In genomic region chr1:62687421-62687902, GRCh38 we compare ENCODE assay signal across 8 cellular contexts. TPM values are rescaled to one million over a fixed set of nuclear protein-coding genes. Genes with fewer than 3 reads are reported as not detected.
DNase-seq lines count a peak whose midpoint lies in the region; ATAC-seq and TF ChIP-seq lines count a peak whose summit lies in the region.

No MANE protein-coding gene starts in this region.

- H3K36me3 ChIP-seq in uterus, result no peaks in the 10 kb centered on the region

- TF ChIP-seq CTCF in foreskin fibroblast (IDR thresholded peaks at IDR 0.05; ENCODE audit: low read depth, low read length) (no peak), neural crest cell (conservative IDR thresholded peaks at IDR 0.05) (no peak), uterus (IDR thresholded peaks at IDR 0.05) (no peak)

- H3K27me3 Mint-ChIP-seq in neural crest cell (ENCODE audit: low read depth), result no peaks in the 10 kb centered on the region

- peak overlapping the region; percentile 98 for H3K27ac Mint-ChIP-seq in neural crest cell (ENCODE audit: unreplicated experiment)

- peak overlapping the region; percentile 82 to 85 for H3K27ac ChIP-seq in uterus

- peaks cover 2% of the 10 kb centered on the region for H3K36me3 Mint-ChIP-seq in neural crest cell (ENCODE audit: low read depth)

- TF ChIP-seq POLR2A in uterus (IDR thresholded peaks at IDR 0.05), result no peak

- peaks cover 0 to 3% of the 10 kb centered on the region in 2 donors for H3K4me1 ChIP-seq in uterus

- no peaks in the 10 kb centered on the region for H3K9me3 Mint-ChIP-seq in neural crest cell

- peaks cover 58% of the 10 kb centered on the region for H3K4me1 Mint-ChIP-seq in neural crest cell

- intact Hi-C loops in uterus (cut with DNase I; ENCODE audit: low total_unique reads), result no loop called here

- peak; percentile 30 for ATAC-seq in GM18868 (IDR thresholded peaks at IDR 0.05; ENCODE audit: unreplicated experiment)
- ATAC-seq in HG03064 (IDR thresholded peaks at IDR 0.05; ENCODE audit: low read depth, unreplicated experiment), result peak; percentile 45

- H3K4me3 ChIP-seq in foreskin fibroblast (ENCODE audit: low read depth in 1 of 2, low read length in 2 of 2) (peak overlapping the region; percentile 80 to 85), uterus (peak overlapping the region; percentile 69 to 96)

- H3K27me3 ChIP-seq in uterus, result no peaks in the 10 kb centered on the region

- H3K9me3 ChIP-seq in uterus, result no peaks in the 10 kb centered on the region

- peak overlapping the region; percentile 97 for H3K4me3 Mint-ChIP-seq in neural crest cell

- DNase-seq in AG20443 (ENCODE audit: low spot score) (peak; percentile 31), NCI-H460 (ENCODE audit: extremely low read depth, low read depth) (peak; percentile 20), foreskin fibroblast (peak; percentile 14 to 56), neural crest cell (ENCODE audit: low read depth, low spot score) (peak; percentile 36), uterus (peak; percentile 18 to 31)
- DNase-seq in activated effector memory CD4-positive, alpha-beta T cell treated with Interleukin-2 at 50 U/mL for 16 hours, result peak; percentile 15

RNA-seq across cellular contexts. Expression of gene DOCK7, which starts 0.7 kb away (rescaled TPM):
- 41.9 and 48.6 TPM in 2 replicates for total RNA-seq in NCI-H460 (2014; rRNA removed; shearing (Covaris generic))
- 27.3 and 32.2 TPM in 2 replicates for polyA plus RNA-seq in NCI-H460 (2014; cell fraction: nucleus; rRNA removed)
- 79.8 and 92.0 TPM in 2 replicates for total RNA-seq in neural crest cell
- total RNA-seq in uterus, result 100 to 1,000 TPM in 2 of 4 donors, 10 to 100 TPM in 2; 17.9 to 134 (median 77.9) TPM

Comparison
In these comparisons a context has a peak if more than half of its experiments do, and no peak if none do; other contexts are left out.
1. Peak in every context shown above with its lines: DNase-seq, ATAC-seq, H3K4me3 ChIP-seq and H3K27ac ChIP-seq.